8 cellular contexts compared by ENCODE assay signal in the genomic region with DNA sequence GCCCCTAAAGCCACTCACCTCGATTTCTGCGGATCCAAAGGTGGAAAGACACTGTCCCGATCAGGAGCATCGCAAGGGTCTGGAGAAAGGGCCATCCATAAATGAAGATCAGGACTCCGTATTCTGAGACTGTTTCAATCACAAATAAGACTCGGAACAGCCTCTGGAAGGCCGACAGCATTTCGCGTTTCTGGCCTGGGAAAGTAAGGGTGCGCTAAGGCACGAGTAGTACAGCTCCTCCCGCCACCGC. TPM values are rescaled to one million over a fixed set of nuclear protein-coding genes. Genes with fewer than 3 reads are reported as not detected.
DNase-seq lines count a peak whose midpoint lies in the region; ATAC-seq and TF ChIP-seq lines count a peak whose summit lies in the region.

No MANE protein-coding gene starts in this region.

- H3K4me3 Mint-ChIP-seq in dendritic cell treated with granulocyte-macrophage colony-stimulating factor and Interleukin-4, amounts not matched to agents 40 ng/mL and 50 ng/mL, for 4 days = peak overlapping the region; percentile 92
- peak overlapping the region; percentile 99 for H3K4me3 Mint-ChIP-seq in natural killer cell

- DNase-seq in natural killer cell = no peak
- DNase-seq in DMS 273 (lab: John Stamatoyannopoulos, UW; ENCODE audit: unreplicated experiment) = no peak
- no peak for DNase-seq in GM13977 (ENCODE audit: low spot score)

- peaks cover 47% of the 10 kb centered on the region for H3K27me3 Mint-ChIP-seq in dendritic cell treated with granulocyte-macrophage colony-stimulating factor and Interleukin-4, amounts not matched to agents 40 ng/mL and 50 ng/mL, for 4 days
- H3K27me3 Mint-ChIP-seq in natural killer cell (ENCODE audit: low read depth in 2 of 2) = peaks cover 14 to 31% of the 10 kb centered on the region in 2 donors

- peak overlapping the region; percentile 93 for H3K4me2 ChIP-seq in KMS-11

- peak overlapping the region; percentile 99 for H2AFZ ChIP-seq in KMS-11 (ENCODE audit: low read depth)

- peak overlapping the region; percentile 93 for H3K9ac ChIP-seq in KMS-11

- peaks cover 34% of the 10 kb centered on the region for H3K4me1 ChIP-seq in KMS-11 (ENCODE audit: low read depth, poor library complexity, severe bottlenecking)

- H3K36me3 ChIP-seq in KMS-11 (ENCODE audit: insufficient read depth) = no peaks in the 10 kb centered on the region

- peaks cover 30% of the 10 kb centered on the region for H3K79me2 ChIP-seq in KMS-11 (ENCODE audit: insufficient read depth, low read depth)

- H3K4me3 ChIP-seq in KMS-11 (IDR thresholded peaks at IDR 0.05; ENCODE audit: insufficient read depth, low read depth, low read length) = no peak overlapping the region

- peaks cover 19% of the 10 kb centered on the region for H3K4me1 Mint-ChIP-seq in dendritic cell treated with granulocyte-macrophage colony-stimulating factor and Interleukin-4, amounts not matched to agents 40 ng/mL and 50 ng/mL, for 4 days (ENCODE audit: low read depth)
- peaks cover 22 to 25% of the 10 kb centered on the region in 2 donors for H3K4me1 Mint-ChIP-seq in natural killer cell

- peak overlapping the region; percentile 78 for H3K27ac ChIP-seq in KMS-11

- TF ChIP-seq CTCF in KMS-11 (conservative IDR thresholded peaks at IDR 0.05; ENCODE audit: low read depth, low read length) (no peak), natural killer cell (IDR thresholded peaks at IDR 0.05) (no peak), GM13977 (IDR thresholded peaks at IDR 0.05; ENCODE audit: extremely low read depth, insufficient read depth, missing control alignments) (no peak)

- H4K20me1 ChIP-seq in KMS-11 (ENCODE audit: insufficient read depth) = no peaks in the 10 kb centered on the region

- ATAC-seq in GM18870 (IDR thresholded peaks at IDR 0.05; ENCODE audit: unreplicated experiment) (peak; percentile 32), natural killer cell (peak; percentile 22 to 55 (median 45)), HG03521 (IDR thresholded peaks at IDR 0.05; ENCODE audit: unreplicated experiment) (no peak)
- ATAC-seq in activated CD4-positive, CD25-positive, alpha-beta regulatory T cell treated with anti-CD3 and anti-CD28 coated beads, Interleukin-2, amount 50 U/mL, for 24 hours = no peak

- H3K27me3 ChIP-seq in KMS-11 (ENCODE audit: insufficient read depth, low read depth) = no peaks in the 10 kb centered on the region

- H3K27ac Mint-ChIP-seq in dendritic cell treated with granulocyte-macrophage colony-stimulating factor and Interleukin-4, amounts not matched to agents 40 ng/mL and 50 ng/mL, for 4 days = peak overlapping the region; percentile 42
- peak overlapping the region; percentile 87 to 91 for H3K27ac Mint-ChIP-seq in natural killer cell

- in situ Hi-C loops in GM13977 (cut with MboI; ENCODE audit: low pct_unique_long_range_greater_than_20kb, low sequenced_read_pairs, unreplicated experiment) = no loop called here

- H3K9me3 Mint-ChIP-seq in dendritic cell treated with granulocyte-macrophage colony-stimulating factor and Interleukin-4, amounts not matched to agents 40 ng/mL and 50 ng/mL, for 4 days = no peaks in the 10 kb centered on the region
- H3K9me3 Mint-ChIP-seq in natural killer cell = no peaks in the 10 kb centered on the region

- H3K36me3 Mint-ChIP-seq in dendritic cell treated with granulocyte-macrophage colony-stimulating factor and Interleukin-4, amounts not matched to agents 40 ng/mL and 50 ng/mL, for 4 days (ENCODE audit: low read depth) = peaks cover 6% of the 10 kb centered on the region
- peaks cover 7% of the 10 kb centered on the region for H3K36me3 Mint-ChIP-seq in natural killer cell

- intact Hi-C loops in dendritic cell treated with granulocyte-macrophage colony-stimulating factor and Interleukin-4, amounts not matched to agents 40 ng/mL and 50 ng/mL, for 4 days (cut with micrococcal nuclease) = no loop called here
- intact Hi-C loops in natural killer cell (cut with micrococcal nuclease) = no loop called here

RNA-seq across cellular contexts. Expression of gene DPPA5, which starts 44.6 kb away (rescaled TPM):
- not detected for total RNA-seq in natural killer cell

RNA-seq across cellular contexts. Expression of gene KHDC1, which starts 46.5 kb away (rescaled TPM):
- 1 to 10 TPM; 1.8 to 4.1 (median 2.9) TPM for total RNA-seq in natural killer cell

RNA-seq across cellular contexts. Expression of gene KHDC3L, which starts 53.0 kb away (rescaled TPM):
- not detected for total RNA-seq in natural killer cell

Comparison
In these comparisons a context has a peak if more than half of its experiments do, and no peak if none do; other contexts are left out.
1. ATAC-seq: peak in GM18870 (single experiment) and natural killer cell (3 of 3); none in HG03521 (single experiment) and activated CD4-positive, CD25-positive, alpha-beta regulatory T cell treated with anti-CD3 and anti-CD28 coated beads, Interleukin-2, amount 50 U/mL, for 24 hours (0 of 2).